Comparison of ENCODE assay signal across 1 cellular context in the genomic region with DNA sequence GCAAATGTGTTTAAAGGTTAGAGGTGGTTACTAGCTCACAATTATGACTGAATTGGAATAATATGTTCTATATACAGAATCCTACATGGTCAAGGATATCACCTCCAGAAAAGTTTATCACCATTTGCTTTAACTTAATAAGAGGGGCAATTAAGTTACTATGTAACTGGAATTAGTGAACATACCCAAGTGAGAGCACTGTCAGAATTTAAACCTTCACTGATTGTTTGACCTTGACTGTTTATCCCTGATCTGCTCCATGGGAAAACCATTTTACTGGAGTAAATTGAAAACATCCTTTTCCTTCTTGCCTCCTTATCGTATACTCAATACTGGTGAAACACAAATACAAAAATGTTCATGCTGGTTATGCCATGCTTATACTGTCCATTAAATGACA.
TF ChIP-seq lines count a peak whose summit lies in the region.

No MANE protein-coding gene starts in this region.

TF ChIP-seq in H1, 55 proteins besides CTCF, POLR2A, EP300 and RAD21 (continued from another document):
- TF ChIP-seq, protein P1, sequence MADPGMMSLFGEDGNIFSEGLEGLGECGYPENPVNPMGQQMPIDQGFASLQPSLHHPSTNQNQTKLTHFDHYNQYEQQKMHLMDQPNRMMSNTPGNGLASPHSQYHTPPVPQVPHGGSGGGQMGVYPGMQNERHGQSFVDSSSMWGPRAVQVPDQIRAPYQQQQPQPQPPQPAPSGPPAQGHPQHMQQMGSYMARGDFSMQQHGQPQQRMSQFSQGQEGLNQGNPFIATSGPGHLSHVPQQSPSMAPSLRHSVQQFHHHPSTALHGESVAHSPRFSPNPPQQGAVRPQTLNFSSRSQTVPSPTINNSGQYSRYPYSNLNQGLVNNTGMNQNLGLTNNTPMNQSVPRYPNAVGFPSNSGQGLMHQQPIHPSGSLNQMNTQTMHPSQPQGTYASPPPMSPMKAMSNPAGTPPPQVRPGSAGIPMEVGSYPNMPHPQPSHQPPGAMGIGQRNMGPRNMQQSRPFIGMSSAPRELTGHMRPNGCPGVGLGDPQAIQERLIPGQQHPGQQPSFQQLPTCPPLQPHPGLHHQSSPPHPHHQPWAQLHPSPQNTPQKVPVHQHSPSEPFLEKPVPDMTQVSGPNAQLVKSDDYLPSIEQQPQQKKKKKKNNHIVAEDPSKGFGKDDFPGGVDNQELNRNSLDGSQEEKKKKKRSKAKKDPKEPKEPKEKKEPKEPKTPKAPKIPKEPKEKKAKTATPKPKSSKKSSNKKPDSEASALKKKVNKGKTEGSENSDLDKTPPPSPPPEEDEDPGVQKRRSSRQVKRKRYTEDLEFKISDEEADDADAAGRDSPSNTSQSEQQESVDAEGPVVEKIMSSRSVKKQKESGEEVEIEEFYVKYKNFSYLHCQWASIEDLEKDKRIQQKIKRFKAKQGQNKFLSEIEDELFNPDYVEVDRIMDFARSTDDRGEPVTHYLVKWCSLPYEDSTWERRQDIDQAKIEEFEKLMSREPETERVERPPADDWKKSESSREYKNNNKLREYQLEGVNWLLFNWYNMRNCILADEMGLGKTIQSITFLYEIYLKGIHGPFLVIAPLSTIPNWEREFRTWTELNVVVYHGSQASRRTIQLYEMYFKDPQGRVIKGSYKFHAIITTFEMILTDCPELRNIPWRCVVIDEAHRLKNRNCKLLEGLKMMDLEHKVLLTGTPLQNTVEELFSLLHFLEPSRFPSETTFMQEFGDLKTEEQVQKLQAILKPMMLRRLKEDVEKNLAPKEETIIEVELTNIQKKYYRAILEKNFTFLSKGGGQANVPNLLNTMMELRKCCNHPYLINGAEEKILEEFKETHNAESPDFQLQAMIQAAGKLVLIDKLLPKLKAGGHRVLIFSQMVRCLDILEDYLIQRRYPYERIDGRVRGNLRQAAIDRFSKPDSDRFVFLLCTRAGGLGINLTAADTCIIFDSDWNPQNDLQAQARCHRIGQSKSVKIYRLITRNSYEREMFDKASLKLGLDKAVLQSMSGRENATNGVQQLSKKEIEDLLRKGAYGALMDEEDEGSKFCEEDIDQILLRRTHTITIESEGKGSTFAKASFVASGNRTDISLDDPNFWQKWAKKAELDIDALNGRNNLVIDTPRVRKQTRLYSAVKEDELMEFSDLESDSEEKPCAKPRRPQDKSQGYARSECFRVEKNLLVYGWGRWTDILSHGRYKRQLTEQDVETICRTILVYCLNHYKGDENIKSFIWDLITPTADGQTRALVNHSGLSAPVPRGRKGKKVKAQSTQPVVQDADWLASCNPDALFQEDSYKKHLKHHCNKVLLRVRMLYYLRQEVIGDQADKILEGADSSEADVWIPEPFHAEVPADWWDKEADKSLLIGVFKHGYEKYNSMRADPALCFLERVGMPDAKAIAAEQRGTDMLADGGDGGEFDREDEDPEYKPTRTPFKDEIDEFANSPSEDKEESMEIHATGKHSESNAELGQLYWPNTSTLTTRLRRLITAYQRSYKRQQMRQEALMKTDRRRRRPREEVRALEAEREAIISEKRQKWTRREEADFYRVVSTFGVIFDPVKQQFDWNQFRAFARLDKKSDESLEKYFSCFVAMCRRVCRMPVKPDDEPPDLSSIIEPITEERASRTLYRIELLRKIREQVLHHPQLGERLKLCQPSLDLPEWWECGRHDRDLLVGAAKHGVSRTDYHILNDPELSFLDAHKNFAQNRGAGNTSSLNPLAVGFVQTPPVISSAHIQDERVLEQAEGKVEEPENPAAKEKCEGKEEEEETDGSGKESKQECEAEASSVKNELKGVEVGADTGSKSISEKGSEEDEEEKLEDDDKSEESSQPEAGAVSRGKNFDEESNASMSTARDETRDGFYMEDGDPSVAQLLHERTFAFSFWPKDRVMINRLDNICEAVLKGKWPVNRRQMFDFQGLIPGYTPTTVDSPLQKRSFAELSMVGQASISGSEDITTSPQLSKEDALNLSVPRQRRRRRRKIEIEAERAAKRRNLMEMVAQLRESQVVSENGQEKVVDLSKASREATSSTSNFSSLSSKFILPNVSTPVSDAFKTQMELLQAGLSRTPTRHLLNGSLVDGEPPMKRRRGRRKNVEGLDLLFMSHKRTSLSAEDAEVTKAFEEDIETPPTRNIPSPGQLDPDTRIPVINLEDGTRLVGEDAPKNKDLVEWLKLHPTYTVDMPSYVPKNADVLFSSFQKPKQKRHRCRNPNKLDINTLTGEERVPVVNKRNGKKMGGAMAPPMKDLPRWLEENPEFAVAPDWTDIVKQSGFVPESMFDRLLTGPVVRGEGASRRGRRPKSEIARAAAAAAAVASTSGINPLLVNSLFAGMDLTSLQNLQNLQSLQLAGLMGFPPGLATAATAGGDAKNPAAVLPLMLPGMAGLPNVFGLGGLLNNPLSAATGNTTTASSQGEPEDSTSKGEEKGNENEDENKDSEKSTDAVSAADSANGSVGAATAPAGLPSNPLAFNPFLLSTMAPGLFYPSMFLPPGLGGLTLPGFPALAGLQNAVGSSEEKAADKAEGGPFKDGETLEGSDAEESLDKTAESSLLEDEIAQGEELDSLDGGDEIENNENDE (IDR thresholded peaks at IDR 0.05; ENCODE audit: insufficient replicate concordance, low read length) = no peak
- TF ChIP-seq SUZ12 (IDR thresholded peaks at IDR 0.05; ENCODE audit: low read length) (no peak), EGR1 (IDR thresholded peaks at IDR 0.05; ENCODE audit: borderline replicate concordance, low read depth, low read length) (no peak), CHD1 (IDR thresholded peaks at IDR 0.05; ENCODE audit: low read depth, low read length) (no peak), TBP (IDR thresholded peaks at IDR 0.05; ENCODE audit: low read depth, low read length) (no peak)
